Comparison of ENCODE assay signal across 9 cellular contexts in the genomic region with DNA sequence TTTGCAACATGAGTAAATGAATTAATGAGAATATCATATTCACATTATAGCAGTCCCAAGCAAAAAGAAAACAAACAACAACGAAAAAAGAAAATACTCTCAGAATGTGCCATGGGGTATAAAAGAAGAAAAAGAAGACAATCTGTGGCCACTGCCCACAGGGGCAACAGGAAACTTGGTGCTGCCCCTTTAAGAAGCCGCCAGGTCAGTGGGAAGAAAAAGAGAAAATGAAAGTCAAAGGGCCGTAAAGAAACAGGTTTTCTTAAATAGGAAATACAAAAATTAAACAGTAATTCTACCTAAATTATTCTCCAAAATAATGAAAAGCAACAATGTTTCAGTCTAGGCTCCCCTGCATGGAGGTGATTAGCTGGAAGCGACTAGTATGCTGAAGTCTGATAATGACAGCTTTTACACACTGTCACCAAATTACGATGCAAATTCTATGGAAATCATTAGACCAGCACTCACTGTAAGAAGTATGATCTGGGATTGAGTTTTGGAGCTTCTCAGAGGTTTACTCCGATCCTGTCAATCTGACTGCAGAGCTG. TPM values are rescaled to one million over a fixed set of nuclear protein-coding genes. Genes with fewer than 3 reads are reported as not detected.
DNase-seq lines count a peak whose midpoint lies in the region; ATAC-seq and TF ChIP-seq lines count a peak whose summit lies in the region.
"Had no signal": no experiment of that assay in that cellular context is flagged by ENCODE, and none has a peak within 500 bp of the region (broad histone marks: within the 10 kb centered on the region; RNA-seq: fewer than 3 reads in every experiment).

No MANE protein-coding gene starts in this region.

- TF ChIP-seq POLR2A in testis (IDR thresholded peaks at IDR 0.05): no peak

- ATAC-seq in GM19463 (IDR thresholded peaks at IDR 0.05; ENCODE audit: unreplicated experiment) (peak; percentile 71), GM18519 (IDR thresholded peaks at IDR 0.05; ENCODE audit: low FRiP score, unreplicated experiment) (no peak), HG02623 (IDR thresholded peaks at IDR 0.05; ENCODE audit: unreplicated experiment) (no peak)

- no peaks in the 10 kb centered on the region for H3K36me3 ChIP-seq in BLaER1 treated with 17β-estradiol and CSF1 and Interleukin-3, amounts not matched to agents 10 nM and 100 nM
- H3K36me3 ChIP-seq in testis (ENCODE audit: low read depth, missing control alignments): no peaks in the 10 kb centered on the region

- intact Hi-C loops in testis (cut with DNase I; ENCODE audit: low total_unique reads): no loop called here

- H3K4me2 ChIP-seq in BLaER1 treated with 17β-estradiol and CSF1 and Interleukin-3, amounts not matched to agents 10 nM and 100 nM: peak overlapping the region; percentile 74 to 91 (median 81)

- no peaks in the 10 kb centered on the region for H3K9me3 ChIP-seq in BLaER1 treated with 17β-estradiol and CSF1 and Interleukin-3, amounts not matched to agents 10 nM and 100 nM (replicated peaks in 1 of 11)
- H3K9me3 ChIP-seq in testis: no peaks in the 10 kb centered on the region

- H3K27me3 ChIP-seq in BLaER1 treated with 17β-estradiol and CSF1 and Interleukin-3, amounts not matched to agents 10 nM and 100 nM: no peaks in the 10 kb centered on the region
- H3K27me3 ChIP-seq in testis: no peaks in the 10 kb centered on the region

- H3K9ac ChIP-seq in BLaER1 treated with 17β-estradiol and CSF1 and Interleukin-3, amounts not matched to agents 10 nM and 100 nM: peak overlapping the region; percentile 50 to 78 (median 60)

- H3K4me1 ChIP-seq in BLaER1 treated with 17β-estradiol and CSF1 and Interleukin-3, amounts not matched to agents 10 nM and 100 nM: peaks cover 0 to 17% (median 13%) of the 10 kb centered on the region in 10 experiments; a peak in 15 of 20 replicates
- H3K4me1 ChIP-seq in testis: peaks cover 6% of the 10 kb centered on the region

- TF ChIP-seq CTCF in fibroblast of pulmonary artery (IDR thresholded peaks at IDR 0.05; ENCODE audit: low read length, missing control alignments) (no peak), testis (IDR thresholded peaks at IDR 0.05) (no peak)

- peaks cover 0 to 53% (median 3%) of the 10 kb centered on the region in 11 experiments; a peak in 8 of 22 replicates for H4K20me1 ChIP-seq in BLaER1 treated with 17β-estradiol and CSF1 and Interleukin-3, amounts not matched to agents 10 nM and 100 nM

- DNase-seq in RPMI7951 (ENCODE audit: low read depth): peak; percentile 16
- DNase-seq in fibroblast of pulmonary artery (ENCODE audit: low read depth): no peak
- no peak for DNase-seq in testis
- no peak for DNase-seq in mucosa of gallbladder (ENCODE audit: low spot score)

- WGBS in testis, 2 donors: 26 to 35% methylated on average over 6 of the region's 6 CpGs

- H3K27ac ChIP-seq in BLaER1 treated with 17β-estradiol and CSF1 and Interleukin-3, amounts not matched to agents 10 nM and 100 nM: peak overlapping the region; percentile 0 to 72 (median 58); a peak in 19 of 22 replicates
- no peak overlapping the region for H3K27ac ChIP-seq in testis
- H3K27ac ChIP-seq: epithelial cell of prostate had no signal

- H3K4me3 ChIP-seq in BLaER1 treated with 17β-estradiol and CSF1 and Interleukin-3, amounts not matched to agents 10 nM and 100 nM: peak overlapping the region; percentile 45 to 70 (median 56)
- H3K4me3 ChIP-seq in fibroblast of pulmonary artery (replicated peaks; ENCODE audit: low read depth, low read length) (peak overlapping the region; percentile 49), testis (peak overlapping the region; percentile 43 to 47)

RNA-seq across cellular contexts. Expression of a gene that starts 23.6 kb away (rescaled TPM):
- 7.4 and 11.2 TPM in 2 replicates for total RNA-seq in RPMI7951 (2014; rRNA removed; shearing (Covaris generic))
- total RNA-seq in testis (10 to 100 TPM; 22.2 to 31.1 TPM), mucosa of gallbladder (105 TPM)
- 19.6 TPM for polyA plus RNA-seq in testis (ENCODE audit: insufficient read depth, low read depth, low replicate concordance)

Comparison
In these comparisons a context has a peak if more than half of its experiments do, and no peak if none do; other contexts are left out.
1. H3K27ac ChIP-seq: peak in BLaER1 treated with 17β-estradiol and CSF1 and Interleukin-3, amounts not matched to agents 10 nM and 100 nM (11 of 11); none in testis (0 of 2).
2. Peak in every context shown above with its lines, with median percentiles within 50 percentile points of each other: H3K4me3 ChIP-seq.